ENCODE assay signal across 10 cellular contexts in the genomic region with DNA sequence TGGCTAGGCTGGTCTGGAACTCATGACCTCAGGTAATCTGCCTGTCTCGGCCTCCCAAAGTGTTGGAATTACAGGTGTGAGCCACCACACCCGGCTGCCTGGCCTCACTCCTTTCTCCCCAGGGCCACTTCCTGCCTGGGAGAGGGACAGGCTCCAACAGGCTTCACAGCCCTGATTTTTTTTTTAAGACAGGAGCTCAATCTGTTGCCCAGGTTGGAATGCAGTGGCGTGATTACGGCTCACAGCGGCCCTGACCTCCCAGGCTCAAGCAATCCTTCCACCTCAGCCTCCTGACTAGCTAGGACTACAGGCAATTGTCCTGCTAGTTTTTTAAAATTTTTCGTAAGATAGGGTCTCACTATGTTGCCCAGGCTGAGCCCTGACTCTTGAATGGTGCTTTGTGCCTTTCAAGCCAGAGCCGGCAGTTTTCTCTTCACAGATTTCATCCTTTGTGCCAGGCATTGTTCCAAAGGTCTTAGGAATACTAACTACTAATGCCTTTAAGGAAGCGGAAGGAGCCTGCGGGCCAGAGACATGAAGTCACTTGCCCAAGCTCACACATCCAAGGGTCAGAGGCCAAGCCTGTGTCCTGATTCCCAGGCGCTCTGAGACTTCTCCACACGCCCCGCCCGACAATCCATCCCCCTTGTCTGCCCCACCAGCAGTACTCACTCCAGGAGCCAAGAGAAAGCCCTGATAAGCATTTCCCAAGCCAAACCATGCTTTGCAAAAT. TPM values are rescaled to one million over a fixed set of nuclear protein-coding genes. Genes with fewer than 3 reads are reported as not detected.
DNase-seq lines count a peak whose midpoint lies in the region; ATAC-seq, FAIRE-seq and TF ChIP-seq lines count a peak whose summit lies in the region.
"Had no signal": no experiment of that assay in that cellular context is flagged by ENCODE, and none has a peak within 500 bp of the region (broad histone marks: within the 10 kb centered on the region; RNA-seq: fewer than 3 reads in every experiment).

No MANE protein-coding gene starts in this region.

- intact Hi-C loops in Caco-2 (cut with micrococcal nuclease; ENCODE audit: unreplicated experiment) (no loop called here), K562 (cut with micrococcal nuclease) (no loop called here), left cardiac atrium (cut with DNase I) (loop anchor here in 1 of 2 donors (10.0 kb wide), 1 partner anchor 157 kb away; no protein-coding TSS in a partner anchor)

- H3K27me3 Mint-ChIP-seq in Caco-2 (ENCODE audit: insufficient read depth, unreplicated experiment) = no peaks in the 10 kb centered on the region

- CTCF ChIA-PET in Caco-2 (lab: Charles Lee) = interaction anchor here (0.7 kb wide), 1 partner anchor 95 kb away, joined by 4 read pairs; no protein-coding TSS in a partner anchor
- CTCF ChIA-PET in K562 (lab: Yijun Ruan, JAX; ENCODE audit: low intra/inter-chr PET ratio) = no interaction called here

- H3K4me1 ChIP-seq in Caco-2 = peaks cover 3% of the 10 kb centered on the region; the same call in 1 of the 2 replicates
- H3K4me1 ChIP-seq in K562 (replicated peaks in 1 of 2; ENCODE audit: control insufficient read depth in 2 of 2, insufficient read depth in 2 of 2, low read length in 2 of 2) = peaks cover 2 to 16% of the 10 kb centered on the region in 2 experiments; a peak in 2 of 5 replicates

- H3K27me3 ChIP-seq in Caco-2 (replicated peaks; ENCODE audit: control insufficient read depth, insufficient read depth, low read length) = no peaks in the 10 kb centered on the region
- H3K27me3 ChIP-seq in K562 (ENCODE audit: control insufficient read depth in 2 of 2, insufficient read depth in 2 of 2, low read length in 2 of 2) = peaks cover 2 to 21% of the 10 kb centered on the region in 2 experiments; a peak in 2 of 5 replicates

- no peak overlapping the region for H3K27ac Mint-ChIP-seq in Caco-2 (ENCODE audit: unreplicated experiment)

- POLR2A ChIA-PET in Caco-2 (lab: Charles Lee) (no interaction called here), K562 (lab: Yijun Ruan, JAX) (interaction anchor here (0.7 to 1.2 kb wide), 4 partner anchors 9 to 270 kb away, joined by 3 to 4 read pairs (median 4); no protein-coding TSS in a partner anchor)

- no peak overlapping the region for H3K4me3 Mint-ChIP-seq in Caco-2 (ENCODE audit: unreplicated experiment)

- H3K36me3 ChIP-seq in Caco-2 (ENCODE audit: control insufficient read depth, insufficient read depth, low read length) (no peaks in the 10 kb centered on the region), K562 (ENCODE audit: control insufficient read depth, insufficient read depth, low read length) (no peaks in the 10 kb centered on the region)

- FAIRE-seq in K562 (lab: Jason Lieb, UNC) = no peak

- DNase-seq in Caco-2 (peak; percentile 30 to 66), K562 (ENCODE audit: extremely low read depth in 1 of 4, low spot score in 3 of 4) (no peak), left cardiac atrium (peak; percentile 91), pulmonary artery endothelial cell (ENCODE audit: low read depth, low spot score) (peak; percentile 97), NCI-H1694 treated with DMSO at 0.1 percent for 48 hours (lab: John Stamatoyannopoulos, UW) (no peak), GM20000 (ENCODE audit: low spot score) (no peak)
- DNase-seq: effector CD4-positive, alpha-beta T cell had no signal

- no peak for TF ChIP-seq EP300 in K562 (IDR thresholded peaks at IDR 0.05; ENCODE audit: low read length)

- WGBS in K562 (ENCODE audit: insufficient coverage, low coverage, missing lambda C conversion rate) = 23% methylated on average over 13 of the region's 13 CpGs

- TF ChIP-seq CTCF in Caco-2 (IDR thresholded peaks at IDR 0.05; ENCODE audit: insufficient read depth in 1 of 2, low read depth in 1 of 2, low read length in 1 of 2, severe bottlenecking in 1 of 2, unreplicated experiment in 1 of 2) (no peak), K562 (IDR thresholded peaks at IDR 0.05 in 2 of 3, conservative IDR thresholded peaks at IDR 0.05 in 1 of 3; ENCODE audit: insufficient read depth in 2 of 3, low read depth in 1 of 3, low read length in 3 of 3) (no peak), GM20000 (IDR thresholded peaks at IDR 0.05; ENCODE audit: extremely low read depth, missing control alignments) (no peak)

- no peak for TF ChIP-seq RAD21 in K562 (CRISPR knock-in tag; conservative IDR thresholded peaks at IDR 0.05 in 1 of 2, IDR thresholded peaks at IDR 0.05 in 1 of 2)

- H3K79me2 ChIP-seq in K562 (ENCODE audit: control insufficient read depth, insufficient read depth, low read length) = no peaks in the 10 kb centered on the region

- no peak for ATAC-seq in K562
- ATAC-seq in left cardiac atrium = peak; percentile 91 to 95
- no peak for ATAC-seq in GM21529 (IDR thresholded peaks at IDR 0.05; ENCODE audit: unreplicated experiment)
- no peak for ATAC-seq in GM21390 (IDR thresholded peaks at IDR 0.05; ENCODE audit: unreplicated experiment)

- H3K9me3 ChIP-seq in Caco-2 (no peaks in the 10 kb centered on the region), K562 (replicated peaks; ENCODE audit: control insufficient read depth, insufficient read depth, low read depth, low read length) (no peaks in the 10 kb centered on the region)

- H3K9ac ChIP-seq in K562 (ENCODE audit: insufficient read depth in 1 of 2, low read depth in 2 of 2, low read length in 2 of 2) = no peak overlapping the region

- no TSS peak for BruUV-seq in Caco-2 (replicated peaks; lab: Mats Ljungman, UMichigan)
- BruUV-seq in K562 (replicated peaks; lab: Mats Ljungman, UMichigan) = no TSS peak

- H3K9me1 ChIP-seq in K562 (ENCODE audit: control insufficient read depth, insufficient read depth, low read length) = no peaks in the 10 kb centered on the region

- H3K36me3 Mint-ChIP-seq in Caco-2 (ENCODE audit: insufficient read depth, unreplicated experiment) = no peaks in the 10 kb centered on the region

- H3K4me1 Mint-ChIP-seq in Caco-2 (ENCODE audit: low read depth, unreplicated experiment) = peaks cover 8% of the 10 kb centered on the region

- H3K27ac ChIP-seq in K562 (ENCODE audit: extremely low read depth, low read depth, low read length) = no peak overlapping the region

- H2AFZ ChIP-seq in K562 (ENCODE audit: low read depth, low read length) = no peak overlapping the region

- no peaks in the 10 kb centered on the region for H3K9me3 Mint-ChIP-seq in Caco-2 (ENCODE audit: unreplicated experiment)

- H4K20me1 ChIP-seq in K562 (replicated peaks; ENCODE audit: control insufficient read depth, insufficient read depth, low read length) = no peaks in the 10 kb centered on the region

- in situ Hi-C loops in K562 (cut with MboI) = no loop called here

- H3K4me3 ChIP-seq in Caco-2 (ENCODE audit: low read depth, low read length) = no peak overlapping the region
- no peak overlapping the region for H3K4me3 ChIP-seq in K562

- no peak for TF ChIP-seq POLR2A in K562 (conservative IDR thresholded peaks at IDR 0.05)

- no peak overlapping the region for H3K4me2 ChIP-seq in K562 (ENCODE audit: insufficient read depth, low read length)

RNA-seq across cellular contexts. Expression of a gene that starts 19.2 kb away (rescaled TPM):
- total RNA-seq in Caco-2 (2022) (not detected in 2 replicates), K562 (2014; rRNA removed) (0.20 and 0.41 TPM in 2 replicates), K562 (2014; rRNA removed; fragmentation: Illumina TruSeq; extraction: Trizol) (0.13 and 0.18 TPM in 2 replicates), K562 (2015; rRNA removed; fragmentation: Illumina TruSeq; extraction: Trizol) (0.07 and 0.11 TPM in 2 replicates), K562 (2021) (0.07 and 0.18 TPM in 2 replicates), left cardiac atrium (under 1 TPM; 0.39 to 0.97 TPM), pulmonary artery endothelial cell (0.67 and 2.7 TPM in 2 replicates)
- total RNA-seq in K562 (2011; cell fraction: chromatin; rRNA removed; ENCODE audit: low replicate concordance) = 2.2 and 4.6 TPM in 2 replicates
- 1.8 and 2.5 TPM in 2 replicates for total RNA-seq in K562 (2011; cell fraction: nucleolus; rRNA removed)
- 1.6 and 1.9 TPM in 2 replicates for total RNA-seq in K562 (2011; cell fraction: nucleoplasm; rRNA removed)
- polyA plus RNA-seq in K562 (2011; rRNA removed) (0.30 and 0.46 TPM in 2 replicates), K562 (2014; fragmentation: Illumina TruSeq; extraction: Trizol) (0.15 and 0.19 TPM in 2 replicates), K562 (2014; fragmentation: Nextera tagmentation; extraction: Ambion mirVana) (under 1 TPM in 1 of 2 experiments, not detected in 1; 0.03 TPM), K562 (2014; rRNA removed) (0.04 and 0.61 TPM in 2 replicates)
- 0.15 and 0.57 TPM in 2 replicates for polyA plus RNA-seq in K562 (2011; cell fraction: cytosol; rRNA removed)
- 3.4 and 5.7 TPM in 2 replicates for polyA plus RNA-seq in K562 (2011; cell fraction: nucleus; rRNA removed)
- 0.35 and 1.5 TPM in 2 replicates for polyA plus RNA-seq in K562 (2012)
- 0.24 and 0.25 TPM in 2 replicates for polyA minus RNA-seq in K562 (2011; rRNA and poly(A)+ RNA removed)
- polyA minus RNA-seq in K562 (2011; cell fraction: cytosol; rRNA and poly(A)+ RNA removed) = 0.48 TPM in 1 of 2 replicates, not detected in the other
- 0.67 and 0.81 TPM in 2 replicates for polyA minus RNA-seq in K562 (2011; cell fraction: nucleus; rRNA and poly(A)+ RNA removed)
- total RNA-seq: activated CD8-positive, alpha-beta memory T cell treated with anti-CD3 and anti-CD28 coated beads for 36 hours had no signal

RNA-seq across cellular contexts. Expression of a gene that starts 38.9 kb away (rescaled TPM):
- not detected in 2 replicates for total RNA-seq in Caco-2 (2022)
- not detected in 2 replicates for total RNA-seq in K562 (2011; cell fraction: chromatin; rRNA removed; ENCODE audit: low replicate concordance)
- not detected in 2 replicates for total RNA-seq in K562 (2011; cell fraction: nucleolus; rRNA removed)
- total RNA-seq in K562 (2011; cell fraction: nucleoplasm; rRNA removed) = not detected in 2 replicates
- not detected in 2 replicates for total RNA-seq in K562 (2014; rRNA removed)
- not detected in 2 replicates for total RNA-seq in K562 (2014; rRNA removed; fragmentation: Illumina TruSeq; extraction: Trizol)
- total RNA-seq in K562 (2015; rRNA removed; fragmentation: Illumina TruSeq; extraction: Trizol) = not detected in 2 replicates
- not detected in 2 replicates for total RNA-seq in K562 (2021)
- 0.12 TPM in 1 of 2 replicates, not detected in the other for polyA plus RNA-seq in K562 (2011; rRNA removed)
- 0.12 TPM in 1 of 2 replicates, not detected in the other for polyA plus RNA-seq in K562 (2011; cell fraction: cytosol; rRNA removed)
- polyA plus RNA-seq in K562 (2011; cell fraction: nucleus; rRNA removed) = 0.20 TPM in 1 of 2 replicates, not detected in the other
- 0.17 and 0.23 TPM in 2 replicates for polyA plus RNA-seq in K562 (2012)
- polyA plus RNA-seq in K562 (2014; fragmentation: Illumina TruSeq; extraction: Trizol) = not detected in 2 replicates
- polyA plus RNA-seq in K562 (2014; fragmentation: Nextera tagmentation; extraction: Ambion mirVana) = not detected
- 0.12 TPM in 1 of 2 replicates, not detected in the other for polyA plus RNA-seq in K562 (2014; rRNA removed)
- polyA minus RNA-seq in K562 (2011; rRNA and poly(A)+ RNA removed) = not detected in 2 replicates
- polyA minus RNA-seq in K562 (2011; cell fraction: cytosol; rRNA and poly(A)+ RNA removed) = not detected in 2 replicates
- polyA minus RNA-seq in K562 (2011; cell fraction: nucleus; rRNA and poly(A)+ RNA removed) = 0.56 TPM in 1 of 2 replicates, not detected in the other
- 1 to 10 TPM; 2.4 to 3.8 TPM for total RNA-seq in left cardiac atrium
- total RNA-seq in pulmonary artery endothelial cell = 0.13 TPM in 1 of 2 replicates, not detected in the other
- total RNA-seq: activated CD8-positive, alpha-beta memory T cell treated with anti-CD3 and anti-CD28 coated beads for 36 hours had no signal

RNA-seq across cellular contexts. Expression of a gene that starts 45.5 kb away (rescaled TPM):
- 80.7 and 81.3 TPM in 2 replicates for total RNA-seq in Caco-2 (2022)
- total RNA-seq in K562 (2011; cell fraction: chromatin; rRNA removed; ENCODE audit: low replicate concordance) = 171 and 379 TPM in 2 replicates
- 331 and 348 TPM in 2 replicates for total RNA-seq in K562 (2011; cell fraction: nucleolus; rRNA removed)
- 305 and 360 TPM in 2 replicates for total RNA-seq in K562 (2011; cell fraction: nucleoplasm; rRNA removed)
- 57.7 and 89.5 TPM in 2 replicates for total RNA-seq in K562 (2014; rRNA removed)
- total RNA-seq in K562 (2014; rRNA removed; fragmentation: Illumina TruSeq; extraction: Trizol) = 32.8 and 35.3 TPM in 2 replicates
- total RNA-seq in K562 (2015; rRNA removed; fragmentation: Illumina TruSeq; extraction: Trizol) = 43.2 and 44.3 TPM in 2 replicates
- total RNA-seq in K562 (2021) = 103 and 107 TPM in 2 replicates
- 148 and 204 TPM in 2 replicates for polyA plus RNA-seq in K562 (2011; rRNA removed)
- polyA plus RNA-seq in K562 (2011; cell fraction: cytosol; rRNA removed) = 291 and 372 TPM in 2 replicates
- 496 and 544 TPM in 2 replicates for polyA plus RNA-seq in K562 (2011; cell fraction: nucleus; rRNA removed)
- 90.3 and 112 TPM in 2 replicates for polyA plus RNA-seq in K562 (2012)
- polyA plus RNA-seq in K562 (2014; fragmentation: Illumina TruSeq; extraction: Trizol) = 136 and 170 TPM in 2 replicates
- polyA plus RNA-seq in K562 (2014; fragmentation: Nextera tagmentation; extraction: Ambion mirVana) = 10 to 100 TPM; 18.9 to 42.0 TPM
- polyA plus RNA-seq in K562 (2014; rRNA removed) = 140 and 147 TPM in 2 replicates
- 119 and 153 TPM in 2 replicates for polyA minus RNA-seq in K562 (2011; rRNA and poly(A)+ RNA removed)
- 67.5 and 84.3 TPM in 2 replicates for polyA minus RNA-seq in K562 (2011; cell fraction: cytosol; rRNA and poly(A)+ RNA removed)
- 71.0 and 95.0 TPM in 2 replicates for polyA minus RNA-seq in K562 (2011; cell fraction: nucleus; rRNA and poly(A)+ RNA removed)
- 100 to 1,000 TPM; 115 to 130 TPM for total RNA-seq in left cardiac atrium
- 72.0 and 88.4 TPM in 2 replicates for total RNA-seq in pulmonary artery endothelial cell

RNA-seq across cellular contexts. Expression of a gene that starts 50.5 kb away (rescaled TPM):
- total RNA-seq in Caco-2 (2022) (28.2 and 28.4 TPM in 2 replicates), K562 (2014; rRNA removed) (12.6 and 22.5 TPM in 2 replicates), K562 (2014; rRNA removed; fragmentation: Illumina TruSeq; extraction: Trizol) (10.8 and 14.4 TPM in 2 replicates), K562 (2015; rRNA removed; fragmentation: Illumina TruSeq; extraction: Trizol) (14.0 and 14.3 TPM in 2 replicates), K562 (2021) (39.2 and 39.4 TPM in 2 replicates), left cardiac atrium (10 to 100 TPM; 40.4 to 48.1 TPM), pulmonary artery endothelial cell (14.0 and 21.8 TPM in 2 replicates)
- total RNA-seq in K562 (2011; cell fraction: chromatin; rRNA removed; ENCODE audit: low replicate concordance) = 125 and 274 TPM in 2 replicates
- total RNA-seq in K562 (2011; cell fraction: nucleolus; rRNA removed) = 162 and 166 TPM in 2 replicates
- 160 TPM in 2 replicates for total RNA-seq in K562 (2011; cell fraction: nucleoplasm; rRNA removed)
- polyA plus RNA-seq in K562 (2011; rRNA removed) (37.0 and 59.6 TPM in 2 replicates), K562 (2014; fragmentation: Illumina TruSeq; extraction: Trizol) (32.5 and 35.7 TPM in 2 replicates), K562 (2014; fragmentation: Nextera tagmentation; extraction: Ambion mirVana) (under 1 TPM; 0.14 to 0.17 TPM), K562 (2014; rRNA removed) (26.8 and 31.0 TPM in 2 replicates)
- 69.9 and 86.4 TPM in 2 replicates for polyA plus RNA-seq in K562 (2011; cell fraction: cytosol; rRNA removed)
- 128 and 148 TPM in 2 replicates for polyA plus RNA-seq in K562 (2011; cell fraction: nucleus; rRNA removed)
- 27.9 and 28.7 TPM in 2 replicates for polyA plus RNA-seq in K562 (2012)
- 52.7 and 68.9 TPM in 2 replicates for polyA minus RNA-seq in K562 (2011; rRNA and poly(A)+ RNA removed)
- 35.2 and 46.9 TPM in 2 replicates for polyA minus RNA-seq in K562 (2011; cell fraction: cytosol; rRNA and poly(A)+ RNA removed)
- 25.6 and 33.4 TPM in 2 replicates for polyA minus RNA-seq in K562 (2011; cell fraction: nucleus; rRNA and poly(A)+ RNA removed)

RNA-seq across cellular contexts. Expression of a gene that starts 50.6 kb away (rescaled TPM):
- 87.6 and 92.2 TPM in 2 replicates for total RNA-seq in Caco-2 (2022)
- 39.2 and 66.5 TPM in 2 replicates for total RNA-seq in K562 (2011; cell fraction: chromatin; rRNA removed; ENCODE audit: low replicate concordance)
- 54.2 and 60.8 TPM in 2 replicates for total RNA-seq in K562 (2011; cell fraction: nucleolus; rRNA removed)
- total RNA-seq in K562 (2011; cell fraction: nucleoplasm; rRNA removed) = 55.7 and 67.6 TPM in 2 replicates
- total RNA-seq in K562 (2014; rRNA removed) = 166 and 199 TPM in 2 replicates
- total RNA-seq in K562 (2014; rRNA removed; fragmentation: Illumina TruSeq; extraction: Trizol) = 97.5 and 126 TPM in 2 replicates
- 130 and 136 TPM in 2 replicates for total RNA-seq in K562 (2015; rRNA removed; fragmentation: Illumina TruSeq; extraction: Trizol)
- 143 and 149 TPM in 2 replicates for total RNA-seq in K562 (2021)
- polyA plus RNA-seq in K562 (2011; rRNA removed) = 145 and 165 TPM in 2 replicates
- polyA plus RNA-seq in K562 (2011; cell fraction: cytosol; rRNA removed) = 149 and 217 TPM in 2 replicates
- polyA plus RNA-seq in K562 (2011; cell fraction: nucleus; rRNA removed) = 68.7 and 82.6 TPM in 2 replicates
- polyA plus RNA-seq in K562 (2012) = 102 and 171 TPM in 2 replicates
- polyA plus RNA-seq in K562 (2014; fragmentation: Illumina TruSeq; extraction: Trizol) = 134 and 163 TPM in 2 replicates
- 100 to 1,000 TPM; 414 to 424 TPM for polyA plus RNA-seq in K562 (2014; fragmentation: Nextera tagmentation; extraction: Ambion mirVana)
- polyA plus RNA-seq in K562 (2014; rRNA removed) = 195 and 240 TPM in 2 replicates
- 39.8 and 41.8 TPM in 2 replicates for polyA minus RNA-seq in K562 (2011; rRNA and poly(A)+ RNA removed)
- polyA minus RNA-seq in K562 (2011; cell fraction: cytosol; rRNA and poly(A)+ RNA removed) = 38.6 and 39.1 TPM in 2 replicates
- polyA minus RNA-seq in K562 (2011; cell fraction: nucleus; rRNA and poly(A)+ RNA removed) = 15.3 and 25.4 TPM in 2 replicates
- total RNA-seq in left cardiac atrium = 10 to 100 TPM; 32.4 to 41.2 TPM
- total RNA-seq in pulmonary artery endothelial cell = 60.5 and 70.8 TPM in 2 replicates

Comparison
In these comparisons a context has a peak if more than half of its experiments do, and no peak if none do; other contexts are left out.
1. DNase-seq: peak in Caco-2 (2 of 2), left cardiac atrium (single experiment) and pulmonary artery endothelial cell (single experiment); none in K562 (0 of 4), NCI-H1694 treated with DMSO at 0.1 percent for 48 hours (single experiment) and GM20000 (single experiment).
2. ATAC-seq: peak in left cardiac atrium (2 of 2); none in K562 (single experiment), GM21529 (single experiment) and GM21390 (single experiment).